ENCODE assay signal across 26 cellular contexts in the genomic region with DNA sequence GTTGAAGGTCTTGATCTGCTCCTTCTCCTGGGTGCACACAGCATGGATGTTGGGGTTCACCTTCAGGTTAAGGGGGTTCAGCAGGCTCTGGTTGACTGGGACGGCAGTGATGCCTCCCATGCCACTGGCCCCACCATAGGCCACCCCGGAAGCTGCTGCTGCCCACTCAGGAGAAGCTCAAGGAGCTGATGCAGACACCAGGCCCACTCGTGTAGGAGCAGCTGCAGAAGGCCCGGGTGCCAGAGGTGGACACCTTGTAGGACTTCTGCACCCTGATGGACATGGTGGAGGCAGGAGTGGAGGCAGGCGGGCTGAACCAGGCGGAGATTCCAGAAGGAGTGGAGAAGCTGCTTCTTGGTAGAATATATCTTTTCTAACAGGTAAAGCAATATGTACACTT.
"Had no signal": no experiment of that assay in that cellular context is flagged by ENCODE, and none has a peak within 500 bp of the region (broad histone marks: within the 10 kb centered on the region; RNA-seq: fewer than 3 reads in every experiment).

No MANE protein-coding gene starts in this region.

- H3K4me1 ChIP-seq: stomach, testis, thyroid gland, transverse colon, upper lobe of left lung, uterus, vagina had no signal

- H3K4me3 ChIP-seq: stomach, suprapubic skin, thoracic aorta, thyroid gland, tibial artery, tibial nerve, transverse colon, upper lobe of left lung, uterus, vagina had no signal

- H3K36me3 ChIP-seq: stomach, suprapubic skin, thoracic aorta, thyroid gland, tibial artery, tibial nerve, transverse colon, upper lobe of left lung, uterus, vagina had no signal

- H3K9me3 Mint-ChIP-seq: stimulated activated memory B cell treated with anti-CD40 and anti-IgM and Interleukin-4, amounts not matched to agents 10 μg/mL and 1 μg/mL and 100 μg/mL, for 72 hours; stimulated activated naive CD8-positive, alpha-beta T cell treated with anti-CD3 and anti-CD28 coated beads, Interleukin-15, amount 100 ng/mL, for 72 hours had no signal

- H3K27me3 ChIP-seq: stomach, suprapubic skin, testis, thyroid gland, tibial artery, tibial nerve, transverse colon, upper lobe of left lung, uterus, vagina had no signal

- H3K4me1 Mint-ChIP-seq: stimulated activated memory B cell treated with anti-CD40 and anti-IgM and Interleukin-4, amounts not matched to agents 10 μg/mL and 1 μg/mL and 100 μg/mL, for 72 hours; stimulated activated naive B cell treated with anti-CD40 and anti-IgM and Interleukin-4, amounts not matched to agents 10 μg/mL and 1 μg/mL and 100 μg/mL, for 72 hours; stimulated activated naive CD8-positive, alpha-beta T cell treated with anti-CD3 and anti-CD28 coated beads, Interleukin-15, amount 100 ng/mL, for 72 hours had no signal

- H3K27ac ChIP-seq: stomach, suprapubic skin, testis, thoracic aorta, thyroid gland, tibial artery, tibial nerve, transverse colon, upper lobe of left lung, uterus, vagina had no signal

- H3K27me3 Mint-ChIP-seq: stimulated activated memory B cell treated with anti-CD40 and anti-IgM and Interleukin-4, amounts not matched to agents 10 μg/mL and 1 μg/mL and 100 μg/mL, for 72 hours; stimulated activated naive B cell treated with anti-CD40 and anti-IgM and Interleukin-4, amounts not matched to agents 10 μg/mL and 1 μg/mL and 100 μg/mL, for 72 hours; stimulated activated naive CD8-positive, alpha-beta T cell treated with anti-CD3 and anti-CD28 coated beads, Interleukin-15, amount 100 ng/mL, for 72 hours; stimulated activated naive CD8-positive, alpha-beta T cell treated with anti-CD3 and anti-CD28 coated beads, Interleukin-15, Interleukin-2, amounts not matched to agents 100 ng/mL and 50 ng/mL, for 24 hours had no signal

- DNase-seq: stimulated activated CD4-positive, alpha-beta T cell treated with anti-CD3 and anti-CD28 coated beads, Interleukin-2, amount 100 ng/mL, for 24 hours; stimulated activated CD4-positive, alpha-beta T cell treated with anti-CD3 and anti-CD28 coated beads, Interleukin-2, amount 100 ng/mL, for 48 hours; stimulated activated CD4-positive, alpha-beta T cell treated with anti-CD3 and anti-CD28 coated beads, Interleukin-4, amount 100 ng/mL, for 1 hour; stimulated activated CD4-positive, alpha-beta T cell treated with anti-CD3 and anti-CD28 coated beads, Interleukin-4, amount 100 ng/mL, for 24 hours; stimulated activated CD4-positive, alpha-beta T cell treated with anti-CD3 and anti-CD28 coated beads, Interleukin-4, amount 100 ng/mL, for 4 hours; stimulated activated CD8-positive, alpha-beta memory T cell treated with anti-CD3 and anti-CD28 coated beads, Interleukin-4, amount 100 ng/mL, for 48 hours; stimulated activated naive B cell treated with anti-CD40 and anti-IgM and Interleukin-4, amounts not matched to agents 10 μg/mL and 1 μg/mL and 100 μg/mL, for 72 hours; stimulated activated naive CD4-positive, alpha-beta T cell; stimulated activated naive CD4-positive, alpha-beta T cell treated with Interleukin-2 at 50 U/mL for 16 hours; stimulated activated naive CD8-positive, alpha-beta T cell treated with anti-CD3 and anti-CD28 coated beads, Interleukin-15, amount 100 ng/mL, for 72 hours; stimulated activated naive CD8-positive, alpha-beta T cell treated with anti-CD3 and anti-CD28 coated beads, Interleukin-15, Interleukin-2, amounts not matched to agents 100 U/mL and 50 U/mL, for 24 hours; stomach; substantia nigra; testis; thyroid gland; tibial artery; transverse colon; uterus had no signal

- H3K4me3 Mint-ChIP-seq: stimulated activated memory B cell treated with anti-CD40 and anti-IgM and Interleukin-4, amounts not matched to agents 10 μg/mL and 1 μg/mL and 100 μg/mL, for 72 hours; stimulated activated naive B cell treated with anti-CD40 and anti-IgM and Interleukin-4, amounts not matched to agents 10 μg/mL and 1 μg/mL and 100 μg/mL, for 72 hours; stimulated activated naive CD8-positive, alpha-beta T cell treated with anti-CD3 and anti-CD28 coated beads, Interleukin-15, amount 100 ng/mL, for 72 hours; stimulated activated naive CD8-positive, alpha-beta T cell treated with anti-CD3 and anti-CD28 coated beads, Interleukin-15, Interleukin-2, amounts not matched to agents 100 ng/mL and 50 ng/mL, for 24 hours; type B pancreatic cell had no signal

- ATAC-seq: stimulated activated memory B cell treated with anti-CD40 and anti-IgM and Interleukin-4, amounts not matched to agents 10 μg/mL and 1 μg/mL and 100 μg/mL, for 72 hours; stimulated activated naive B cell treated with anti-CD40 and anti-IgM and Interleukin-4, amounts not matched to agents 10 μg/mL and 1 μg/mL and 100 μg/mL, for 72 hours; stimulated activated naive CD8-positive, alpha-beta T cell treated with anti-CD3 and anti-CD28 coated beads, Interleukin-15, amount 100 ng/mL, for 72 hours; stimulated activated naive CD8-positive, alpha-beta T cell treated with anti-CD3 and anti-CD28 coated beads, Interleukin-15, Interleukin-2, amounts not matched to agents 100 U/mL and 50 U/mL, for 24 hours had no signal

- H3K27ac Mint-ChIP-seq: stimulated activated memory B cell treated with anti-CD40 and anti-IgM and Interleukin-4, amounts not matched to agents 10 μg/mL and 1 μg/mL and 100 μg/mL, for 72 hours; stimulated activated naive B cell treated with anti-CD40 and anti-IgM and Interleukin-4, amounts not matched to agents 10 μg/mL and 1 μg/mL and 100 μg/mL, for 72 hours; stimulated activated naive CD8-positive, alpha-beta T cell treated with anti-CD3 and anti-CD28 coated beads, Interleukin-15, amount 100 ng/mL, for 72 hours; stimulated activated naive CD8-positive, alpha-beta T cell treated with anti-CD3 and anti-CD28 coated beads, Interleukin-15, Interleukin-2, amounts not matched to agents 100 ng/mL and 50 ng/mL, for 24 hours; type B pancreatic cell had no signal

- H3K36me3 Mint-ChIP-seq: stimulated activated memory B cell treated with anti-CD40 and anti-IgM and Interleukin-4, amounts not matched to agents 10 μg/mL and 1 μg/mL and 100 μg/mL, for 72 hours; stimulated activated naive B cell treated with anti-CD40 and anti-IgM and Interleukin-4, amounts not matched to agents 10 μg/mL and 1 μg/mL and 100 μg/mL, for 72 hours had no signal

- H3K9me3 ChIP-seq: stomach, suprapubic skin, testis, thoracic aorta, thyroid gland, tibial artery, tibial nerve, transverse colon, upper lobe of left lung, uterus, vagina had no signal
